In genomic region chr17:28370744-28371103, GRCh38 we compare ENCODE assay signal across 8 cellular contexts. TPM values are rescaled to one million over a fixed set of nuclear protein-coding genes. Genes with fewer than 3 reads are reported as not detected.
DNase-seq lines count a peak whose midpoint lies in the region; ATAC-seq lines count a peak whose summit lies in the region.

No MANE protein-coding gene starts in this region.

- H3K36me3 ChIP-seq in stomach smooth muscle (ENCODE audit: control insufficient read depth in 2 of 2, insufficient read depth in 2 of 2, low read length in 2 of 2): no peaks in the 10 kb centered on the region

- intact Hi-C loops in activated CD4-positive, alpha-beta T cell treated with anti-CD3 and anti-CD28 coated beads, Interleukin-2, amount 10 ng/mL, durations not matched to agents 24 days and 14 days (cut with micrococcal nuclease): loop anchor here (1.0 kb wide), 3 partner anchors 13 to 329 kb away; partner anchors contain the start of genes IFT20, POLDIP2 and TNFAIP1

- H3K9me3 ChIP-seq in stomach smooth muscle (ENCODE audit: control insufficient read depth in 2 of 2, low read length in 2 of 2): no peaks in the 10 kb centered on the region

- H3K9ac ChIP-seq in stomach smooth muscle (ENCODE audit: low read length in 2 of 2): peak overlapping the region; percentile 4 to 58

- peaks cover 9% of the 10 kb centered on the region for H3K36me3 Mint-ChIP-seq in activated CD4-positive, alpha-beta T cell treated with anti-CD3 and anti-CD28 coated beads, Interleukin-2, amount 10 ng/mL, durations not matched to agents 24 days and 14 days (ENCODE audit: low read depth)
- peaks cover 7% of the 10 kb centered on the region for H3K36me3 Mint-ChIP-seq in activated naive CD8-positive, alpha-beta T cell

- no peak overlapping the region for H3K27ac Mint-ChIP-seq in activated CD4-positive, alpha-beta T cell treated with anti-CD3 and anti-CD28 coated beads, Interleukin-2, amount 10 ng/mL, durations not matched to agents 24 days and 14 days
- H3K27ac Mint-ChIP-seq in activated naive CD8-positive, alpha-beta T cell: no peak overlapping the region

- H3K27me3 Mint-ChIP-seq in activated CD4-positive, alpha-beta T cell treated with anti-CD3 and anti-CD28 coated beads, Interleukin-2, amount 10 ng/mL, durations not matched to agents 24 days and 14 days: no peaks in the 10 kb centered on the region
- no peaks in the 10 kb centered on the region for H3K27me3 Mint-ChIP-seq in activated naive CD8-positive, alpha-beta T cell

- H3K4me1 ChIP-seq in stomach smooth muscle (ENCODE audit: control insufficient read depth, insufficient read depth, low read length): peaks cover 25% of the 10 kb centered on the region

- ATAC-seq in left lobe of liver: peak; percentile 0
- no peak for ATAC-seq in HG03025 (IDR thresholded peaks at IDR 0.05; ENCODE audit: low FRiP score, unreplicated experiment)
- ATAC-seq in GM21786 (IDR thresholded peaks at IDR 0.05; ENCODE audit: unreplicated experiment): no peak

- peak overlapping the region; percentile 85 for H3K4me3 Mint-ChIP-seq in activated CD4-positive, alpha-beta T cell treated with anti-CD3 and anti-CD28 coated beads, Interleukin-2, amount 10 ng/mL, durations not matched to agents 24 days and 14 days
- peak overlapping the region; percentile 95 for H3K4me3 Mint-ChIP-seq in activated naive CD8-positive, alpha-beta T cell

- H3K27me3 ChIP-seq in stomach smooth muscle (ENCODE audit: control insufficient read depth in 1 of 2, insufficient read depth in 2 of 2, low read length in 2 of 2): no peaks in the 10 kb centered on the region

- no peaks in the 10 kb centered on the region for H3K9me3 Mint-ChIP-seq in activated CD4-positive, alpha-beta T cell treated with anti-CD3 and anti-CD28 coated beads, Interleukin-2, amount 10 ng/mL, durations not matched to agents 24 days and 14 days
- no peaks in the 10 kb centered on the region for H3K9me3 Mint-ChIP-seq in activated naive CD8-positive, alpha-beta T cell (ENCODE audit: low read depth)

- H3K4me3 ChIP-seq in stomach smooth muscle (ENCODE audit: low read length in 2 of 2): peak overlapping the region in 1 of 2 donors; percentile 79

- peaks cover 21% of the 10 kb centered on the region for H3K4me1 Mint-ChIP-seq in activated CD4-positive, alpha-beta T cell treated with anti-CD3 and anti-CD28 coated beads, Interleukin-2, amount 10 ng/mL, durations not matched to agents 24 days and 14 days
- peaks cover 23% of the 10 kb centered on the region for H3K4me1 Mint-ChIP-seq in activated naive CD8-positive, alpha-beta T cell (ENCODE audit: low read depth)

- peak overlapping the region; percentile 79 for H3K27ac ChIP-seq in stomach smooth muscle (ENCODE audit: low read length)

- no peak for DNase-seq in activated CD4-positive, alpha-beta T cell treated with anti-CD3 and anti-CD28 coated beads, Interleukin-2, amount 10 ng/mL, durations not matched to agents 24 days and 14 days
- no peak for DNase-seq in activated CD4-positive, alpha-beta T cell treated with anti-CD3 and anti-CD28 coated beads, Interleukin-2, amount 50 U/mL, for 48 hours
- DNase-seq in left lobe of liver (ENCODE audit: low spot score): no peak
- DNase-seq in DMS79 (lab: John Stamatoyannopoulos, UW): no peak

RNA-seq across cellular contexts. Expression of gene VTN, which starts 0.6 kb away (rescaled TPM):
- 0.23 and 0.24 TPM in 2 replicates for total RNA-seq in activated CD4-positive, alpha-beta T cell treated with anti-CD3 and anti-CD28 coated beads, Interleukin-2, amount 10 ng/mL, durations not matched to agents 24 days and 14 days
- total RNA-seq in left lobe of liver: 3,241 TPM

RNA-seq across cellular contexts. Expression of gene SARM1, which starts 0.8 kb away (rescaled TPM):
- total RNA-seq in activated CD4-positive, alpha-beta T cell treated with anti-CD3 and anti-CD28 coated beads, Interleukin-2, amount 10 ng/mL, durations not matched to agents 24 days and 14 days: 36.4 and 37.7 TPM in 2 replicates
- 5.8 TPM for total RNA-seq in left lobe of liver

RNA-seq across cellular contexts. Expression of gene SEBOX, which starts 5.7 kb away (rescaled TPM):
- not detected in 2 replicates for total RNA-seq in activated CD4-positive, alpha-beta T cell treated with anti-CD3 and anti-CD28 coated beads, Interleukin-2, amount 10 ng/mL, durations not matched to agents 24 days and 14 days
- total RNA-seq in left lobe of liver: not detected

RNA-seq across cellular contexts. Expression of gene POLDIP2, which starts 13.4 kb away (rescaled TPM):
- 112 and 115 TPM in 2 replicates for total RNA-seq in activated CD4-positive, alpha-beta T cell treated with anti-CD3 and anti-CD28 coated beads, Interleukin-2, amount 10 ng/mL, durations not matched to agents 24 days and 14 days
- total RNA-seq in left lobe of liver: 119 TPM

RNA-seq across cellular contexts. Expression of gene TNFAIP1, which starts 35.2 kb away (rescaled TPM):
- total RNA-seq in activated CD4-positive, alpha-beta T cell treated with anti-CD3 and anti-CD28 coated beads, Interleukin-2, amount 10 ng/mL, durations not matched to agents 24 days and 14 days: 30.8 and 32.7 TPM in 2 replicates
- total RNA-seq in left lobe of liver: 28.8 TPM

Comparison
In these comparisons a context has a peak if more than half of its experiments do, and no peak if none do; other contexts are left out.
1. RNA of gene VTN, which starts 0.6 kb away (total RNA-seq): 3,241 TPM in left lobe of liver (single experiment); 0.23 to 0.24 TPM in activated CD4-positive, alpha-beta T cell treated with anti-CD3 and anti-CD28 coated beads, Interleukin-2, amount 10 ng/mL, durations not matched to agents 24 days and 14 days; every median in the first group is over 1,000 times any median in the second.